In the genomic region with DNA sequence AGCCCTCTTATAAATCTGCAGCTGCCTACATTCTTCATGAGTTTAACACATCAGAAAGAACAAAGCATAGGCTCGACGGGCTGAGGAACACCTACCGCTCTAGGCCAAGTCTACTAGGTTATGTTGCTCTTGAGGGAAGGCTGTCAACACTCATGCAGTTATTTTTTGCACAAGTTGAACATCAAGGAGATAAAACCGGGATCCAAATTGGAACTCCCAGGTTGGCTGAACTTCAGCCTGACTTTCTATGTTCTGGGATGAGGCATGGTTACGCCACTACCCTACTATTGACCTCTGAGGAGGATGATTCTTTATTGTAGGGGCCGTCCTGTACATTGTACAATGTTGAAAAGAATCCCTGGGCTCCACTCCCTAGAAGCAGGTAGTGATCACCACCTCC, we compare ENCODE assay signal across 23 cellular contexts. TPM values are rescaled to one million over a fixed set of nuclear protein-coding genes. Genes with fewer than 3 reads are reported as not detected.
DNase-seq lines count a peak whose midpoint lies in the region; ATAC-seq and TF ChIP-seq lines count a peak whose summit lies in the region.
"Had no signal": no experiment of that assay in that cellular context is flagged by ENCODE, and none has a peak within 500 bp of the region (broad histone marks: within the 10 kb centered on the region; RNA-seq: fewer than 3 reads in every experiment).

No MANE protein-coding gene starts in this region.

- H3K79me2 ChIP-seq in trophoblast cell (ENCODE audit: control insufficient read depth, insufficient read depth, low read length, poor library complexity), result no peaks in the 10 kb centered on the region

- WGBS in heart right ventricle, 2 donors, result 29 to 50% methylated on average over 6 of the region's 6 CpGs
- WGBS in trophoblast cell (ENCODE audit: extremely low coverage, insufficient coverage, insufficient read length), result no CpG with 5 or more reads among the region's 6 CpGs

- H3K4me1 Mint-ChIP-seq in T-helper 2 cell treated with Interferon-gamma antibody and Interleukin-4, amounts not matched to agents 5 μg/mL and 100 μg/mL, for 36 hours (ENCODE audit: low read depth), result peaks cover 2% of the 10 kb centered on the region
- H3K4me1 Mint-ChIP-seq in central memory CD8-positive, alpha-beta T cell, result no peaks in the 10 kb centered on the region
- peaks cover 6% of the 10 kb centered on the region for H3K4me1 Mint-ChIP-seq in activated CD4-positive, alpha-beta memory T cell treated with anti-CD3 and anti-CD28 coated beads for 36 hours (ENCODE audit: low read depth)

- DNase-seq in T-helper 2 cell treated with Interferon-gamma antibody and Interleukin-4, amounts not matched to agents 5 μg/mL and 100 μg/mL, for 36 hours (ENCODE audit: low spot score), result no peak
- no peak for DNase-seq in T-helper 2 cell
- no peak for DNase-seq in heart right ventricle
- no peak for DNase-seq in cardiac septum (ENCODE audit: low spot score)
- no peak for DNase-seq in central memory CD8-positive, alpha-beta T cell (ENCODE audit: low spot score in 2 of 2)
- DNase-seq in trophoblast cell, result no peak
- no peak for DNase-seq in activated CD4-positive, alpha-beta memory T cell treated with anti-CD3 and anti-CD28 coated beads for 36 hours
- DNase-seq in activated T-cell treated with anti-CD3 and anti-CD28 coated beads for 4 hours, result no peak
- DNase-seq: ACHN, EL, GF-D8, GOT3, HCEC 1CT, KBM-7, MM.1S, NCI-H1048, NCI-H1417 treated with DMSO at 0.1 percent for 48 hours, NCI-H187, NCI-H446, Peyer's patch had no signal

- no peak overlapping the region for H3K23ac ChIP-seq in trophoblast cell (ENCODE audit: low read length)

- H2BK12ac ChIP-seq in trophoblast cell (ENCODE audit: low read length), result no peak overlapping the region

- intact Hi-C loops in heart right ventricle (cut with DNase I), result no loop called here
- intact Hi-C loops in cardiac septum (cut with DNase I), result no loop called here
- intact Hi-C loops in activated CD4-positive, alpha-beta memory T cell treated with anti-CD3 and anti-CD28 coated beads for 36 hours (cut with micrococcal nuclease), result no loop called here

- H3K27me3 Mint-ChIP-seq in T-helper 2 cell treated with Interferon-gamma antibody and Interleukin-4, amounts not matched to agents 5 μg/mL and 100 μg/mL, for 36 hours (ENCODE audit: low read depth), result no peaks in the 10 kb centered on the region
- H3K27me3 Mint-ChIP-seq in central memory CD8-positive, alpha-beta T cell, result peaks cover 9% of the 10 kb centered on the region
- peaks cover 1% of the 10 kb centered on the region for H3K27me3 Mint-ChIP-seq in activated CD4-positive, alpha-beta memory T cell treated with anti-CD3 and anti-CD28 coated beads for 36 hours

- no peaks in the 10 kb centered on the region for H3K9me3 Mint-ChIP-seq in T-helper 2 cell treated with Interferon-gamma antibody and Interleukin-4, amounts not matched to agents 5 μg/mL and 100 μg/mL, for 36 hours
- no peaks in the 10 kb centered on the region for H3K9me3 Mint-ChIP-seq in central memory CD8-positive, alpha-beta T cell
- H3K9me3 Mint-ChIP-seq in activated CD4-positive, alpha-beta memory T cell treated with anti-CD3 and anti-CD28 coated beads for 36 hours, result no peaks in the 10 kb centered on the region

- H3K79me1 ChIP-seq in trophoblast cell (ENCODE audit: low read length), result peaks cover 6% of the 10 kb centered on the region

- H3K4me2 ChIP-seq in trophoblast cell (ENCODE audit: low read length), result no peak overlapping the region

- no peak overlapping the region for H3K4ac ChIP-seq in trophoblast cell (ENCODE audit: low read depth, low read length)

- H3K4me1 ChIP-seq in heart right ventricle (peaks cover 0 to 40% (median 0%) of the 10 kb centered on the region in 9 donors), trophoblast cell (ENCODE audit: control insufficient read depth in 1 of 2, insufficient read depth in 2 of 2, low read length in 2 of 2) (peaks cover 10 to 11% of the 10 kb centered on the region in 2 experiments)
- H3K4me1 ChIP-seq: Peyer's patch had no signal

- peak overlapping the region in 1 of 10 donors; percentile 47 for H3K27ac ChIP-seq in heart right ventricle
- H3K27ac ChIP-seq in trophoblast cell (ENCODE audit: low read depth, low read length), result no peak overlapping the region
- H3K27ac ChIP-seq: 22Rv1, Peyer's patch had no signal

- no peak for TF ChIP-seq CTCF in heart right ventricle (IDR thresholded peaks at IDR 0.05)

- H3K4me3 Mint-ChIP-seq in T-helper 2 cell treated with Interferon-gamma antibody and Interleukin-4, amounts not matched to agents 5 μg/mL and 100 μg/mL, for 36 hours, result peak overlapping the region; percentile 77
- H3K4me3 Mint-ChIP-seq in central memory CD8-positive, alpha-beta T cell, result peak overlapping the region; percentile 55
- no peak overlapping the region for H3K4me3 Mint-ChIP-seq in activated CD4-positive, alpha-beta memory T cell treated with anti-CD3 and anti-CD28 coated beads for 36 hours

- H2AFZ ChIP-seq in trophoblast cell (ENCODE audit: insufficient read depth, low read length, poor library complexity), result no peak overlapping the region

- no peak overlapping the region for H4K12ac ChIP-seq in trophoblast cell (ENCODE audit: low read depth, low read length)

- H3K36me3 Mint-ChIP-seq in T-helper 2 cell treated with Interferon-gamma antibody and Interleukin-4, amounts not matched to agents 5 μg/mL and 100 μg/mL, for 36 hours (ENCODE audit: low read depth), result no peaks in the 10 kb centered on the region
- H3K36me3 Mint-ChIP-seq in central memory CD8-positive, alpha-beta T cell (ENCODE audit: insufficient read depth), result no peaks in the 10 kb centered on the region
- no peaks in the 10 kb centered on the region for H3K36me3 Mint-ChIP-seq in activated CD4-positive, alpha-beta memory T cell treated with anti-CD3 and anti-CD28 coated beads for 36 hours

- no peak overlapping the region for H2BK5ac ChIP-seq in trophoblast cell (ENCODE audit: low read depth, low read length, poor library complexity)

- H4K8ac ChIP-seq in trophoblast cell (ENCODE audit: low read depth, low read length), result no peak overlapping the region

- H3K27ac Mint-ChIP-seq in T-helper 2 cell treated with Interferon-gamma antibody and Interleukin-4, amounts not matched to agents 5 μg/mL and 100 μg/mL, for 36 hours, result no peak overlapping the region
- H3K27ac Mint-ChIP-seq in central memory CD8-positive, alpha-beta T cell (ENCODE audit: low read depth), result no peak overlapping the region
- no peak overlapping the region for H3K27ac Mint-ChIP-seq in activated CD4-positive, alpha-beta memory T cell treated with anti-CD3 and anti-CD28 coated beads for 36 hours

- H3K9me3 ChIP-seq in heart right ventricle (peaks cover 0 to 3% (median 0%) of the 10 kb centered on the region in 11 donors), trophoblast cell (ENCODE audit: insufficient read depth, low read depth, low read length) (no peaks in the 10 kb centered on the region)
- H3K9me3 ChIP-seq: Peyer's patch had no signal

- CTCF ChIA-PET in activated CD4-positive, alpha-beta memory T cell treated with anti-CD3 and anti-CD28 coated beads for 36 hours (lab: Charles Lee), result no interaction called here

- no peak overlapping the region for H2AK5ac ChIP-seq in trophoblast cell (ENCODE audit: low read length)

- H3K9ac ChIP-seq in trophoblast cell (ENCODE audit: low read length), result no peak overlapping the region

- H3K27me3 ChIP-seq in heart right ventricle (peaks cover 0 to 4% (median 0%) of the 10 kb centered on the region in 7 donors), trophoblast cell (ENCODE audit: insufficient read depth, low read length) (no peaks in the 10 kb centered on the region)
- H3K27me3 ChIP-seq: Peyer's patch had no signal

- H3K4me3 ChIP-seq in heart right ventricle (no peak overlapping the region), trophoblast cell (ENCODE audit: low read depth, low read length) (no peak overlapping the region)
- H3K4me3 ChIP-seq: Peyer's patch had no signal

- POLR2A ChIA-PET in activated CD4-positive, alpha-beta memory T cell treated with anti-CD3 and anti-CD28 coated beads for 36 hours (lab: Charles Lee), result no interaction called here

- H3K36me3 ChIP-seq in heart right ventricle (no peaks in the 10 kb centered on the region), trophoblast cell (ENCODE audit: control insufficient read depth in 1 of 2, insufficient read depth in 2 of 2, low read length in 2 of 2) (no peaks in the 10 kb centered on the region)
- H3K36me3 ChIP-seq: Peyer's patch had no signal

- H4K91ac ChIP-seq in trophoblast cell (ENCODE audit: low read depth, low read length), result peak overlapping the region; percentile 62

- no peak overlapping the region for H2BK120ac ChIP-seq in trophoblast cell (ENCODE audit: insufficient read depth, low read length, poor library complexity)

- no peak overlapping the region for H3K14ac ChIP-seq in trophoblast cell (ENCODE audit: low read length)

- peak in 5 of 8 donors; percentile 21 to 78 (median 54) for ATAC-seq in heart right ventricle
- ATAC-seq in central memory CD8-positive, alpha-beta T cell (replicated peaks; ENCODE audit: extremely low read depth, poor library complexity, severe bottlenecking), result no peak

- no peak overlapping the region for H3K18ac ChIP-seq in trophoblast cell (ENCODE audit: low read length)

RNA-seq across cellular contexts. Expression of a gene that starts 37.3 kb away (rescaled TPM):
- total RNA-seq in heart right ventricle (not detected), cardiac septum (not detected)
- polyA plus RNA-seq in heart right ventricle, result not detected
- polyA plus RNA-seq in trophoblast cell (2013), result 0.01 and 0.03 TPM in 2 replicates
- not detected for total RNA-seq in activated CD4-positive, alpha-beta memory T cell treated with anti-CD3 and anti-CD28 coated beads for 36 hours
- total RNA-seq: HT1080, OCI-LY7, Peyer's patch had no signal

RNA-seq across cellular contexts. Expression of a gene that starts 39.9 kb away (rescaled TPM):
- total RNA-seq in heart right ventricle, result 10 to 100 TPM in 4 of 10 donors, 1 to 10 TPM in 6; 4.6 to 19.0 (median 8.8) TPM
- 1 to 10 TPM; 4.2 to 5.8 TPM for polyA plus RNA-seq in heart right ventricle
- total RNA-seq in cardiac septum, result 15.7 TPM
- polyA plus RNA-seq in trophoblast cell (2013), result 12.1 and 12.5 TPM in 2 replicates
- total RNA-seq in activated CD4-positive, alpha-beta memory T cell treated with anti-CD3 and anti-CD28 coated beads for 36 hours, result 1 to 10 TPM; 1.0 to 1.5 TPM
- total RNA-seq: OCI-LY7 had no signal
